25 cellular contexts compared by ENCODE assay signal in the genomic region with DNA sequence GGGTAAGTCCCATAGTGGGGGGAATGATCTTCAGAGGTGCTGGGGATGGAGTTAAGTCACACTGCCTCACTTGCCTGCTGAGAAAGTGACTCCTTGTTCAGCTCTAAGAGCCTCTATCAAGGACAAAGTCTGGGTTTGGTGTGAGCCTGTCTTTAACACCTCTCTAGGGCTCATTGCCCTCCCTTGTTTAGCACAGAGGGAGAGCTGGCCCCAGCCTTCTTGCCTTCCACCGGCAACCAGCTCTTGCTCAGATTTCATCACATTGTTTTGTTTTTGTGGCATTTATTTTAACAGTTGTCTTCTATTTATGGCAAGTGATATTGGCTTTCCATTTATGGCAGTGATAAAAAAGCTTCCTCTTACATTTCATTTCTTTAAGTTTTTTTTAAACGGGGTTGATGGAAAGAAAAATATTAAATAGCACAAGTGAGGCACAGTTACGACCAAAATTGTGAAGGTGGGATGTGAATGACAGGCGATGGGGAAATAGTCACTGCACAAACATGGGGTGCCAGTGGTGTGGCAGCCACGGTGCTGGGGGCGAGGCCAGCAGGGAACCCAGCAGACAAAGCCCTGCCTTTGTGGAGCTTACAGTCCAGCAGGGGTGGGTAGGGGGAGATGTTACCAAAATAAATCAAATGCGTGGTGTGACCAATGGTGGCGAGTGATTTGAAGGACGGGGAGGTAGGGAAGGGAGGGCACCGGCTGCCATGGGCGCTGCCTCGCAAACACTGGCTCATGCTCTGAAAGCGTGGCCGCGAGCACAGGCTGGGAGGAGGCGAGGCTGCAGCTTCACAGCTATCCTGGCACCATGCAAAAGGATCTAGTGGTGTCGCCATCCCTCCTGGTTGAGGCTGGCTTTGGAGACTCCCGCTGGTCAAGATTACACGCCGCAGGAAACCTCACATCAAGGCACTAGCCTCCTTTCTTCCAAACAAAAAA. TPM values are rescaled to one million over a fixed set of nuclear protein-coding genes. Genes with fewer than 3 reads are reported as not detected.
DNase-seq lines count a peak whose midpoint lies in the region; ATAC-seq, FAIRE-seq and TF ChIP-seq lines count a peak whose summit lies in the region.
"Had no signal": no experiment of that assay in that cellular context is flagged by ENCODE, and none has a peak within 500 bp of the region (broad histone marks: within the 10 kb centered on the region; RNA-seq: fewer than 3 reads in every experiment).

No MANE protein-coding gene starts in this region.

- intact Hi-C loops in PC-3 (cut with micrococcal nuclease) = no loop called here
- intact Hi-C loops in kidney (cut with DNase I) = no loop called here
- intact Hi-C loops in activated CD4-positive, alpha-beta T cell treated with anti-CD3 and anti-CD28 coated beads, Interleukin-2, amount 10 ng/mL, durations not matched to agents 24 days and 14 days (cut with micrococcal nuclease) = no loop called here

- peaks cover 0 to 19% (median 0%) of the 10 kb centered on the region in 11 experiments; a peak in 5 of 22 replicates for H4K20me1 ChIP-seq in BLaER1 treated with 17β-estradiol and CSF1 and Interleukin-3, amounts not matched to agents 10 nM and 100 nM
- H4K20me1 ChIP-seq in PC-3 (ENCODE audit: low read length) = no peaks in the 10 kb centered on the region

- H3K36me3 ChIP-seq in BLaER1 treated with 17β-estradiol and CSF1 and Interleukin-3, amounts not matched to agents 10 nM and 100 nM = no peaks in the 10 kb centered on the region
- no peaks in the 10 kb centered on the region for H3K36me3 ChIP-seq in H7 (replicated peaks; ENCODE audit: control insufficient read depth, insufficient read depth, low read length)
- no peaks in the 10 kb centered on the region for H3K36me3 ChIP-seq in PC-3 (ENCODE audit: low read depth, low read length)
- no peaks in the 10 kb centered on the region for H3K36me3 ChIP-seq in kidney (ENCODE audit: control insufficient read depth in 1 of 2, insufficient read depth in 2 of 2, low read length in 2 of 2)
- H3K36me3 ChIP-seq: left ventricle myocardium inferior, thoracic aorta, WERI-Rb-1 had no signal

- H3K27ac Mint-ChIP-seq in stimulated activated naive B cell treated with anti-CD40 and anti-IgM and Interleukin-4, amounts not matched to agents 10 μg/mL and 1 μg/mL and 100 μg/mL, for 72 hours = no peak overlapping the region
- no peak overlapping the region for H3K27ac Mint-ChIP-seq in activated CD4-positive, alpha-beta T cell treated with anti-CD3 and anti-CD28 coated beads, Interleukin-2, amount 10 ng/mL, durations not matched to agents 24 days and 14 days
- H3K27ac Mint-ChIP-seq: activated CD8-positive, alpha-beta memory T cell treated with anti-CD3 and anti-CD28 coated beads, Interleukin-2, amount 10 ng/mL, durations not matched to agents 7 days and 5 days; IgD-negative memory B cell; stimulated activated naive CD8-positive, alpha-beta T cell treated with anti-CD3 and anti-CD28 coated beads, Interleukin-15, Interleukin-2, amounts not matched to agents 100 ng/mL and 50 ng/mL, for 24 hours had no signal

- H3K36me3 Mint-ChIP-seq in stimulated activated naive B cell treated with anti-CD40 and anti-IgM and Interleukin-4, amounts not matched to agents 10 μg/mL and 1 μg/mL and 100 μg/mL, for 72 hours = no peaks in the 10 kb centered on the region
- H3K36me3 Mint-ChIP-seq in activated CD4-positive, alpha-beta T cell treated with anti-CD3 and anti-CD28 coated beads, Interleukin-2, amount 10 ng/mL, durations not matched to agents 24 days and 14 days (ENCODE audit: low read depth) = no peaks in the 10 kb centered on the region
- H3K36me3 Mint-ChIP-seq: activated CD8-positive, alpha-beta memory T cell treated with anti-CD3 and anti-CD28 coated beads, Interleukin-2, amount 10 ng/mL, durations not matched to agents 7 days and 5 days; IgD-negative memory B cell; naive B cell had no signal

- no peaks in the 10 kb centered on the region for H3K79me2 ChIP-seq in PC-3 (ENCODE audit: low read length)

- no TSS peak for BruUV-seq in PC-3 (replicated peaks; lab: Mats Ljungman, UMichigan)

- peak overlapping the region in 1 of 2 donors; percentile 24 for H3K4me3 Mint-ChIP-seq in stimulated activated naive B cell treated with anti-CD40 and anti-IgM and Interleukin-4, amounts not matched to agents 10 μg/mL and 1 μg/mL and 100 μg/mL, for 72 hours
- H3K4me3 Mint-ChIP-seq in activated CD4-positive, alpha-beta T cell treated with anti-CD3 and anti-CD28 coated beads, Interleukin-2, amount 10 ng/mL, durations not matched to agents 24 days and 14 days = no peak overlapping the region
- H3K4me3 Mint-ChIP-seq: activated CD8-positive, alpha-beta memory T cell treated with anti-CD3 and anti-CD28 coated beads, Interleukin-2, amount 10 ng/mL, durations not matched to agents 7 days and 5 days; central memory CD8-positive, alpha-beta T cell; stimulated activated naive CD8-positive, alpha-beta T cell treated with anti-CD3 and anti-CD28 coated beads, Interleukin-15, Interleukin-2, amounts not matched to agents 100 ng/mL and 50 ng/mL, for 24 hours had no signal

- no peak overlapping the region for H3K4me3 ChIP-seq in BLaER1 treated with 17β-estradiol and CSF1 and Interleukin-3, amounts not matched to agents 10 nM and 100 nM
- H3K4me3 ChIP-seq in H7 (ENCODE audit: insufficient read depth, low read depth, low read length) (no peak overlapping the region), PC-3 (ENCODE audit: low read length) (no peak overlapping the region), kidney (ENCODE audit: low read length in 2 of 2) (no peak overlapping the region)
- H3K4me3 ChIP-seq: left ventricle myocardium inferior, thoracic aorta had no signal

- peak overlapping the region; percentile 3 to 72 (median 52); a peak in 20 of 22 replicates for H3K4me2 ChIP-seq in BLaER1 treated with 17β-estradiol and CSF1 and Interleukin-3, amounts not matched to agents 10 nM and 100 nM
- H3K4me2 ChIP-seq in PC-3 (ENCODE audit: low read length) = no peak overlapping the region

- no peak overlapping the region for H3K9ac ChIP-seq in BLaER1 treated with 17β-estradiol and CSF1 and Interleukin-3, amounts not matched to agents 10 nM and 100 nM
- H3K9ac ChIP-seq in PC-3 (ENCODE audit: low read length) (no peak overlapping the region), kidney (ENCODE audit: low read length in 2 of 2) (no peak overlapping the region)

- POLR2A ChIA-PET in PC-3 (lab: Charles Lee; ENCODE audit: unreplicated experiment) = no interaction called here

- no peaks in the 10 kb centered on the region for H3K4me1 Mint-ChIP-seq in stimulated activated naive B cell treated with anti-CD40 and anti-IgM and Interleukin-4, amounts not matched to agents 10 μg/mL and 1 μg/mL and 100 μg/mL, for 72 hours
- H3K4me1 Mint-ChIP-seq in activated CD4-positive, alpha-beta T cell treated with anti-CD3 and anti-CD28 coated beads, Interleukin-2, amount 10 ng/mL, durations not matched to agents 24 days and 14 days = no peaks in the 10 kb centered on the region
- H3K4me1 Mint-ChIP-seq: activated CD8-positive, alpha-beta memory T cell treated with anti-CD3 and anti-CD28 coated beads, Interleukin-2, amount 10 ng/mL, durations not matched to agents 7 days and 5 days; central memory CD8-positive, alpha-beta T cell; naive B cell had no signal

- H3K27me3 ChIP-seq in BLaER1 treated with 17β-estradiol and CSF1 and Interleukin-3, amounts not matched to agents 10 nM and 100 nM = peaks cover 25 to 65% (median 37%) of the 10 kb centered on the region in 11 experiments
- peaks cover 2% of the 10 kb centered on the region; the same call in 1 of the 2 replicates for H3K27me3 ChIP-seq in H7 (ENCODE audit: control insufficient read depth, insufficient read depth, low read length)
- H3K27me3 ChIP-seq in PC-3 (ENCODE audit: low read length) = no peaks in the 10 kb centered on the region

- H3K27ac ChIP-seq in BLaER1 treated with 17β-estradiol and CSF1 and Interleukin-3, amounts not matched to agents 10 nM and 100 nM = no peak overlapping the region
- H3K27ac ChIP-seq in PC-3 (ENCODE audit: low read length) (no peak overlapping the region), kidney (ENCODE audit: low read depth in 2 of 2, low read length in 2 of 2) (no peak overlapping the region)
- H3K27ac ChIP-seq: left ventricle myocardium inferior, thoracic aorta, WERI-Rb-1 had no signal

- TF ChIP-seq CTCF in PC-3 (conservative IDR thresholded peaks at IDR 0.05; ENCODE audit: low read depth, low read length) (no peak), kidney (IDR thresholded peaks at IDR 0.05; ENCODE audit: borderline replicate concordance, extremely low read depth, insufficient read depth) (no peak)

- CTCF ChIA-PET in PC-3 (lab: Charles Lee) = no interaction called here

- no peak for FAIRE-seq in kidney (lab: Jason Lieb, UNC)
- FAIRE-seq: GM12892, urothelium cell line had no signal

- H3K4me1 ChIP-seq in BLaER1 treated with 17β-estradiol and CSF1 and Interleukin-3, amounts not matched to agents 10 nM and 100 nM = peaks cover 14 to 31% (median 17%) of the 10 kb centered on the region in 10 experiments; a peak in 19 of 20 replicates
- peaks cover 19% of the 10 kb centered on the region for H3K4me1 ChIP-seq in PC-3 (ENCODE audit: insufficient read depth, low read length)
- H3K4me1 ChIP-seq in kidney (ENCODE audit: control insufficient read depth in 1 of 2, insufficient read depth in 1 of 2, low read depth in 1 of 2, low read length in 2 of 2) = no peaks in the 10 kb centered on the region
- H3K4me1 ChIP-seq: left ventricle myocardium inferior had no signal

- H3K9me3 Mint-ChIP-seq in stimulated activated naive B cell treated with anti-CD40 and anti-IgM and Interleukin-4, amounts not matched to agents 10 μg/mL and 1 μg/mL and 100 μg/mL, for 72 hours = no peaks in the 10 kb centered on the region
- no peaks in the 10 kb centered on the region for H3K9me3 Mint-ChIP-seq in activated CD4-positive, alpha-beta T cell treated with anti-CD3 and anti-CD28 coated beads, Interleukin-2, amount 10 ng/mL, durations not matched to agents 24 days and 14 days
- H3K9me3 Mint-ChIP-seq: central memory CD8-positive, alpha-beta T cell; IgD-negative memory B cell; naive B cell; stimulated activated naive CD8-positive, alpha-beta T cell treated with anti-CD3 and anti-CD28 coated beads, Interleukin-15, Interleukin-2, amounts not matched to agents 100 ng/mL and 50 ng/mL, for 24 hours had no signal

- H3F3A ChIP-seq in PC-3 (ENCODE audit: low read length, unreplicated experiment) = no peaks in the 10 kb centered on the region

- peak; percentile 25; the same call in 1 of the 2 replicates for ATAC-seq in PC-3
- ATAC-seq in stimulated activated naive B cell treated with anti-CD40 and anti-IgM and Interleukin-4, amounts not matched to agents 10 μg/mL and 1 μg/mL and 100 μg/mL, for 72 hours (replicated peaks) = no peak
- ATAC-seq: activated CD8-positive, alpha-beta memory T cell treated with anti-CD3 and anti-CD28 coated beads, Interleukin-2, amount 10 ng/mL, durations not matched to agents 7 days and 5 days had no signal

- H3K9me2 ChIP-seq in PC-3 (replicated peaks; ENCODE audit: low read length) = no peaks in the 10 kb centered on the region

- H2AFZ ChIP-seq in PC-3 (ENCODE audit: low read length) = no peak overlapping the region

- DNase-seq in H7 = peak; percentile 71
- no peak for DNase-seq in PC-3
- DNase-seq in kidney = peak; percentile 38
- no peak for DNase-seq in SHP77 treated with DMSO at 0.1 percent for 48 hours (lab: John Stamatoyannopoulos, UW)
- DNase-seq in stimulated activated naive B cell treated with anti-CD40 and anti-IgM and Interleukin-4, amounts not matched to agents 10 μg/mL and 1 μg/mL and 100 μg/mL, for 72 hours = no peak
- DNase-seq in activated CD4-positive, alpha-beta T cell treated with anti-CD3 and anti-CD28 coated beads, Interleukin-2, amount 10 ng/mL, durations not matched to agents 24 days and 14 days = no peak
- DNase-seq: activated CD4-positive, alpha-beta T cell treated with anti-CD3 and anti-CD28 coated beads, Interleukin-2, amount 50 U/mL, for 1 hour; activated CD8-positive, alpha-beta memory T cell treated with anti-CD3 and anti-CD28 coated beads, Interleukin-2, amount 10 ng/mL, durations not matched to agents 7 days and 5 days; activated naive CD4-positive, alpha-beta T cell; activated T-cell treated with anti-CD3 and anti-CD28 coated beads, Interleukin-2, amount 50 U/mL, for 48 hours; hippocampal formation; left ventricle myocardium inferior; naive B cell; NCI-H1105 treated with DMSO at 0.1 percent for 48 hours; occipital lobe; WERI-Rb-1 had no signal

- H3K27me3 Mint-ChIP-seq in stimulated activated naive B cell treated with anti-CD40 and anti-IgM and Interleukin-4, amounts not matched to agents 10 μg/mL and 1 μg/mL and 100 μg/mL, for 72 hours = peaks cover 46 to 79% of the 10 kb centered on the region in 2 donors
- H3K27me3 Mint-ChIP-seq in activated CD4-positive, alpha-beta T cell treated with anti-CD3 and anti-CD28 coated beads, Interleukin-2, amount 10 ng/mL, durations not matched to agents 24 days and 14 days = peaks cover 23% of the 10 kb centered on the region

- no peaks in the 10 kb centered on the region for H3K9me3 ChIP-seq in BLaER1 treated with 17β-estradiol and CSF1 and Interleukin-3, amounts not matched to agents 10 nM and 100 nM (replicated peaks in 1 of 11)
- H3K9me3 ChIP-seq in PC-3 (ENCODE audit: low read length) (no peaks in the 10 kb centered on the region), kidney (ENCODE audit: control insufficient read depth in 1 of 2, low read length in 2 of 2) (no peaks in the 10 kb centered on the region)
- H3K9me3 ChIP-seq: left ventricle myocardium inferior, thoracic aorta had no signal

RNA-seq across cellular contexts. Expression of a gene that starts 21.2 kb away (rescaled TPM):
- total RNA-seq in H7 (2014; rRNA removed; shearing (Covaris generic)) = 3.7 and 4.6 TPM in 2 replicates
- 0.07 and 0.46 TPM in 2 replicates for total RNA-seq in PC-3 (2014; rRNA removed)
- 1.5 TPM for total RNA-seq in kidney
- not detected for polyA plus RNA-seq in kidney (ENCODE audit: insufficient read depth, low read depth, low replicate concordance)
- total RNA-seq in activated CD4-positive, alpha-beta T cell treated with anti-CD3 and anti-CD28 coated beads, Interleukin-2, amount 10 ng/mL, durations not matched to agents 24 days and 14 days = not detected in 2 replicates
- total RNA-seq: activated CD8-positive, alpha-beta memory T cell treated with anti-CD3 and anti-CD28 coated beads, Interleukin-2, amount 10 ng/mL, durations not matched to agents 7 days and 5 days; left ventricle myocardium inferior; NCI-H460; skeletal muscle tissue; thoracic aorta had no signal
- polyA plus RNA-seq: IgD-negative memory B cell had no signal

Comparison
In these comparisons a context has a peak if more than half of its experiments do, and no peak if none do; other contexts are left out.
1. DNase-seq: peak in H7 (single experiment) and kidney (single experiment); none in PC-3 (single experiment), SHP77 treated with DMSO at 0.1 percent for 48 hours (single experiment), stimulated activated naive B cell treated with anti-CD40 and anti-IgM and Interleukin-4, amounts not matched to agents 10 μg/mL and 1 μg/mL and 100 μg/mL, for 72 hours (single experiment) and activated CD4-positive, alpha-beta T cell treated with anti-CD3 and anti-CD28 coated beads, Interleukin-2, amount 10 ng/mL, durations not matched to agents 24 days and 14 days (single experiment).